In genomic region chr9:86924206-86924605, GRCh38 we compare ENCODE assay signal across 23 cellular contexts.
"Had no signal": no experiment of that assay in that cellular context is flagged by ENCODE, and none has a peak within 500 bp of the region (broad histone marks: within the 10 kb centered on the region; RNA-seq: fewer than 3 reads in every experiment).

No MANE protein-coding gene starts in this region.

- ATAC-seq: activated CD4-positive, CD25-positive, alpha-beta regulatory T cell treated with anti-CD3 and anti-CD28 coated beads, Interleukin-2, amount 50 U/mL, for 24 hours; activated naive CD8-positive, alpha-beta T cell treated with anti-CD3 and anti-CD28 coated beads, Interleukin-2, amount 50 U/mL, for 24 hours; activated T-cell treated with anti-CD3 and anti-CD28 coated beads, Interleukin-2, amount 50 U/mL, for 4 hours; left colon; upper lobe of right lung had no signal

- DNase-seq: activated CD4-positive, alpha-beta T cell treated with anti-CD3 and anti-CD28 coated beads, Interleukin-2, amount 10 ng/mL, durations not matched to agents 7 days and 5 days; activated CD8-positive, alpha-beta memory T cell treated with anti-CD3 and anti-CD28 coated beads, Interleukin-2, amount 50 U/mL, for 4 hours; activated naive CD4-positive, alpha-beta T cell treated with anti-CD3 and anti-CD28 coated beads, Interleukin-2, amount 10 ng/mL, durations not matched to agents 7 days and 5 days; activated naive CD8-positive, alpha-beta T cell treated with anti-CD3 and anti-CD28 coated beads, Interleukin-2, amount 50 U/mL, for 24 hours; activated T-cell treated with anti-CD3 and anti-CD28 coated beads, Interleukin-2, amount 50 U/mL, for 4 hours; cerebellar nuclear complex; effector CD4-positive, alpha-beta T cell; foreskin fibroblast; islet precursor cell; left colon; nephron progenitor cell; retina; stimulated activated CD4-positive, alpha-beta T cell treated with anti-CD3 and anti-CD28 coated beads, Interleukin-12 subunit alpha, Interleukin-12 subunit beta, amount 100 ng/mL, for 4 hours; stimulated activated CD4-positive, alpha-beta T cell treated with anti-CD3 and anti-CD28 coated beads, Interleukin-1b, Interleukin-23, amount 100 ng/mL, for 48 hours; stimulated activated CD8-positive, alpha-beta memory T cell treated with anti-CD3 and anti-CD28 coated beads, Interleukin-4, amount 100 ng/mL, for 48 hours; stimulated activated naive CD4-positive, alpha-beta T cell; upper lobe of right lung had no signal

- H3K4me3 ChIP-seq: ascending aorta, breast epithelium, esophagus muscularis mucosa, hepatocyte, lung, upper lobe of right lung had no signal
